17 cellular contexts compared by ENCODE assay signal in genomic region chr4:138875886-138876608, GRCh38.
DNase-seq lines count a peak whose midpoint lies in the region; ATAC-seq, FAIRE-seq and TF ChIP-seq lines count a peak whose summit lies in the region.
"Had no signal": no experiment of that assay in that cellular context is flagged by ENCODE, and none has a peak within 500 bp of the region (broad histone marks: within the 10 kb centered on the region; RNA-seq: fewer than 3 reads in every experiment).

No MANE protein-coding gene starts in this region.

- in situ Hi-C loops in HAP-1 (cut with MboI; ENCODE audit: low sequenced_read_pairs): no loop called here

- H2AFZ ChIP-seq in osteoblast (ENCODE audit: low read length): no peak overlapping the region
- no peak overlapping the region for H2AFZ ChIP-seq in hepatocyte

- H3K4me3 ChIP-seq in epithelial cell of proximal tubule (ENCODE audit: low read depth, low read length): no peak overlapping the region
- H3K4me3 ChIP-seq in osteoblast (ENCODE audit: insufficient read depth, low read length): no peak overlapping the region
- H3K4me3 ChIP-seq in HAP-1: no peak overlapping the region
- no peak overlapping the region for H3K4me3 ChIP-seq in hepatocyte

- H3K4me1 ChIP-seq in osteoblast (ENCODE audit: insufficient read depth, low read length) (peaks cover 9% of the 10 kb centered on the region), HAP-1 (peaks cover 3% of the 10 kb centered on the region; the same call in 1 of the 2 replicates), hepatocyte (ENCODE audit: insufficient read depth) (no peaks in the 10 kb centered on the region)

- WGBS in hepatocyte (ENCODE audit: low lambda C conversion rate, missing lambda C conversion rate): 62% methylated on average over 10 of the region's 10 CpGs

- H3K9me3 ChIP-seq in osteoblast (ENCODE audit: low read depth, low read length) (no peaks in the 10 kb centered on the region), HAP-1 (no peaks in the 10 kb centered on the region), hepatocyte (ENCODE audit: low read depth) (no peaks in the 10 kb centered on the region)

- peak overlapping the region; percentile 42 for H3K27ac ChIP-seq in osteoblast (ENCODE audit: low read depth, low read length)
- H3K27ac ChIP-seq in hepatocyte: no peak overlapping the region

- peak overlapping the region; percentile 6 for H3K4me2 ChIP-seq in osteoblast (ENCODE audit: insufficient read depth, low read length)
- H3K4me2 ChIP-seq in hepatocyte: no peak overlapping the region

- H3K79me2 ChIP-seq in osteoblast (ENCODE audit: insufficient read depth, low read length) (no peaks in the 10 kb centered on the region), hepatocyte (no peaks in the 10 kb centered on the region)

- H3K27me3 ChIP-seq in osteoblast (ENCODE audit: insufficient read depth, low read length): peaks cover 7% of the 10 kb centered on the region
- no peaks in the 10 kb centered on the region for H3K27me3 ChIP-seq in HAP-1 (ENCODE audit: low read depth)
- no peaks in the 10 kb centered on the region for H3K27me3 ChIP-seq in hepatocyte

- ATAC-seq in HG02885 (IDR thresholded peaks at IDR 0.05; ENCODE audit: poor library complexity, unreplicated experiment): no peak
- ATAC-seq: stimulated activated naive B cell treated with anti-CD40 and anti-IgM and Interleukin-4, amounts not matched to agents 10 μg/mL and 1 μg/mL and 100 μg/mL, for 72 hours had no signal

- TF ChIP-seq CTCF in epithelial cell of proximal tubule (conservative IDR thresholded peaks at IDR 0.05; ENCODE audit: low read depth, low read length): no peak
- TF ChIP-seq CTCF in osteoblast (IDR thresholded peaks at IDR 0.05; ENCODE audit: extremely low read depth, low read depth, low read length): no peak
- no peak for TF ChIP-seq CTCF in hepatocyte (IDR thresholded peaks at IDR 0.05; ENCODE audit: poor library complexity)

- no peaks in the 10 kb centered on the region for H3K9me2 ChIP-seq in hepatocyte (replicated peaks; ENCODE audit: insufficient read depth)

- no peaks in the 10 kb centered on the region for H3K36me3 ChIP-seq in osteoblast (ENCODE audit: insufficient read depth, low read length)
- no peaks in the 10 kb centered on the region for H3K36me3 ChIP-seq in HAP-1 (replicated peaks)
- H3K36me3 ChIP-seq in hepatocyte (replicated peaks; ENCODE audit: insufficient read depth, low read depth): no peaks in the 10 kb centered on the region

- peak; percentile 86 for FAIRE-seq in RCC 7860 (lab: Jason Lieb, UNC)
- FAIRE-seq: GM12891 had no signal

- H4K20me1 ChIP-seq in osteoblast (ENCODE audit: insufficient read depth, low read length): no peaks in the 10 kb centered on the region
- H4K20me1 ChIP-seq in hepatocyte (ENCODE audit: insufficient read depth, poor library complexity, severe bottlenecking): no peaks in the 10 kb centered on the region

- DNase-seq in ELR (ENCODE audit: low read depth) (peak; percentile 79), RCC 7860 (ENCODE audit: low spot score) (peak; percentile 84), epithelial cell of proximal tubule (ENCODE audit: low read depth) (peak; percentile 60), osteoblast (ENCODE audit: insufficient read length, low spot score, missing footprints) (no peak), HAP-1 (ENCODE audit: low spot score in 2 of 2) (no peak), hepatocyte (ENCODE audit: low spot score) (no peak), CD1c-positive myeloid dendritic cell (ENCODE audit: extremely low spot score) (no peak)
- DNase-seq: activated B cell treated with CpG ODN at 0.5 μM for 24 hours; activated T-cell treated with anti-CD3 and anti-CD28 coated beads, Interleukin-2, amount 50 U/mL, for 24 hours; anterior cingulate cortex; COR-L47; H9; NCI-H345; SHP77; stimulated activated naive B cell treated with anti-CD40 and anti-IgM and Interleukin-4, amounts not matched to agents 10 μg/mL and 1 μg/mL and 100 μg/mL, for 72 hours had no signal

Comparison
In these comparisons a context has a peak if more than half of its experiments do, and no peak if none do; other contexts are left out.
1. DNase-seq: peak in ELR (single experiment), RCC 7860 (single experiment) and epithelial cell of proximal tubule (single experiment); none in osteoblast (single experiment), HAP-1 (0 of 2), hepatocyte (single experiment) and CD1c-positive myeloid dendritic cell (single experiment).